9 cellular contexts compared by ENCODE assay signal in genomic region chr2:157246212-157247067, GRCh38. TPM values are rescaled to one million over a fixed set of nuclear protein-coding genes. Genes with fewer than 3 reads are reported as not detected.
DNase-seq lines count a peak whose midpoint lies in the region; ATAC-seq and TF ChIP-seq lines count a peak whose summit lies in the region.
"Had no signal": no experiment of that assay in that cellular context is flagged by ENCODE, and none has a peak within 500 bp of the region (broad histone marks: within the 10 kb centered on the region; RNA-seq: fewer than 3 reads in every experiment).

No MANE protein-coding gene starts in this region.

- H3K4me3 ChIP-seq in cardiac muscle cell, result no peak overlapping the region
- no peak overlapping the region for H3K4me3 ChIP-seq in CD8-positive, alpha-beta T cell (ENCODE audit: low read depth, low read length)

- intact Hi-C loops in left cardiac atrium (cut with DNase I), result no loop called here
- intact Hi-C loops in CD8-positive, alpha-beta T cell (cut with DNase I, micrococcal nuclease), result no loop called here

- DNase-seq in cardiac muscle cell (ENCODE audit: low read depth in 1 of 2, low spot score in 1 of 2), result peak in 1 of 2 donors; percentile 70
- no peak for DNase-seq in left cardiac atrium
- no peak for DNase-seq in memory B cell (ENCODE audit: low spot score in 2 of 2)
- no peak for DNase-seq in NCI-H1930 (lab: John Stamatoyannopoulos, UW)
- no peak for DNase-seq in CD8-positive, alpha-beta T cell
- no peak for DNase-seq in NCI-H526 (lab: John Stamatoyannopoulos, UW)

- peak overlapping the region; percentile 58 for H3K27ac ChIP-seq in cardiac muscle cell
- no peak overlapping the region for H3K27ac ChIP-seq in CD8-positive, alpha-beta T cell (ENCODE audit: low read depth, low read length)

- H3K36me3 Mint-ChIP-seq in activated T-helper 17 cell treated with anti-CD3 and anti-CD28 coated beads, Interleukin-2, amount 50 U/mL, for 72 hours (ENCODE audit: low read depth), result no peaks in the 10 kb centered on the region
- H3K36me3 Mint-ChIP-seq in memory B cell, result no peaks in the 10 kb centered on the region
- no peaks in the 10 kb centered on the region for H3K36me3 Mint-ChIP-seq in CD8-positive, alpha-beta T cell

- CTCF ChIA-PET in CD8-positive, alpha-beta T cell (lab: Charles Lee), result interaction anchor here (0.6 to 0.7 kb wide), 2 partner anchors 502 to 1028 kb away, joined by 3 read pairs; no protein-coding TSS in a partner anchor

- peaks cover under 1% of the 10 kb centered on the region for H3K27me3 Mint-ChIP-seq in activated T-helper 17 cell treated with anti-CD3 and anti-CD28 coated beads, Interleukin-2, amount 50 U/mL, for 72 hours
- H3K27me3 Mint-ChIP-seq in memory B cell, result no peaks in the 10 kb centered on the region
- peaks cover 3% of the 10 kb centered on the region for H3K27me3 Mint-ChIP-seq in CD8-positive, alpha-beta T cell (ENCODE audit: low read depth)
- H3K27me3 Mint-ChIP-seq: dendritic cell treated with granulocyte-macrophage colony-stimulating factor and Interleukin-4, amounts not matched to agents 40 ng/mL and 50 ng/mL, for 4 days had no signal

- POLR2A ChIA-PET in CD8-positive, alpha-beta T cell (lab: Charles Lee), result no interaction called here

- peaks cover 17% of the 10 kb centered on the region for H3K4me1 Mint-ChIP-seq in activated T-helper 17 cell treated with anti-CD3 and anti-CD28 coated beads, Interleukin-2, amount 50 U/mL, for 72 hours
- H3K4me1 Mint-ChIP-seq in memory B cell, result peaks cover 4% of the 10 kb centered on the region
- H3K4me1 Mint-ChIP-seq in CD8-positive, alpha-beta T cell (ENCODE audit: low read depth), result no peaks in the 10 kb centered on the region

- no peak for ATAC-seq in left cardiac atrium
- peak; percentile 99 for ATAC-seq in HG03060 (IDR thresholded peaks at IDR 0.05; ENCODE audit: low read depth, unreplicated experiment)
- peak; percentile 99 for ATAC-seq in activated T-helper 17 cell treated with anti-CD3 and anti-CD28 coated beads, Interleukin-2, amount 50 U/mL, for 72 hours (replicated peaks)
- ATAC-seq in memory B cell (ENCODE audit: low read depth), result no peak
- no peak for ATAC-seq in CD8-positive, alpha-beta T cell

- peaks cover 7% of the 10 kb centered on the region for H3K4me1 ChIP-seq in cardiac muscle cell (ENCODE audit: low read depth)
- no peaks in the 10 kb centered on the region for H3K4me1 ChIP-seq in CD8-positive, alpha-beta T cell (ENCODE audit: insufficient read depth, low read length)

- no peaks in the 10 kb centered on the region for H3K27me3 ChIP-seq in cardiac muscle cell
- H3K27me3 ChIP-seq in CD8-positive, alpha-beta T cell (ENCODE audit: insufficient read depth, low read length), result no peaks in the 10 kb centered on the region

- no peaks in the 10 kb centered on the region for H3K9me3 Mint-ChIP-seq in activated T-helper 17 cell treated with anti-CD3 and anti-CD28 coated beads, Interleukin-2, amount 50 U/mL, for 72 hours
- H3K9me3 Mint-ChIP-seq in memory B cell, result no peaks in the 10 kb centered on the region
- H3K9me3 Mint-ChIP-seq in CD8-positive, alpha-beta T cell, result no peaks in the 10 kb centered on the region
- H3K9me3 Mint-ChIP-seq: dendritic cell treated with granulocyte-macrophage colony-stimulating factor and Interleukin-4, amounts not matched to agents 40 ng/mL and 50 ng/mL, for 4 days had no signal

- no peak for TF ChIP-seq CTCF in cardiac muscle cell (IDR thresholded peaks at IDR 0.05; ENCODE audit: low read depth, low read length)
- TF ChIP-seq CTCF in CD8-positive, alpha-beta T cell (IDR thresholded peaks at IDR 0.05), result no peak

- H3K36me3 ChIP-seq in cardiac muscle cell, result no peaks in the 10 kb centered on the region
- H3K36me3 ChIP-seq in CD8-positive, alpha-beta T cell (ENCODE audit: insufficient read depth, low read length), result no peaks in the 10 kb centered on the region

- peak overlapping the region; percentile 70 for H3K4me3 Mint-ChIP-seq in activated T-helper 17 cell treated with anti-CD3 and anti-CD28 coated beads, Interleukin-2, amount 50 U/mL, for 72 hours
- no peak overlapping the region for H3K4me3 Mint-ChIP-seq in memory B cell
- no peak overlapping the region for H3K4me3 Mint-ChIP-seq in CD8-positive, alpha-beta T cell
- H3K4me3 Mint-ChIP-seq: dendritic cell treated with granulocyte-macrophage colony-stimulating factor and Interleukin-4, amounts not matched to agents 40 ng/mL and 50 ng/mL, for 4 days had no signal

- peak overlapping the region; percentile 94 for H3K27ac Mint-ChIP-seq in activated T-helper 17 cell treated with anti-CD3 and anti-CD28 coated beads, Interleukin-2, amount 50 U/mL, for 72 hours
- peak overlapping the region; percentile 19 for H3K27ac Mint-ChIP-seq in memory B cell
- no peak overlapping the region for H3K27ac Mint-ChIP-seq in CD8-positive, alpha-beta T cell
- H3K27ac Mint-ChIP-seq: dendritic cell treated with granulocyte-macrophage colony-stimulating factor and Interleukin-4, amounts not matched to agents 40 ng/mL and 50 ng/mL, for 4 days had no signal

- H3K9me3 ChIP-seq in cardiac muscle cell (ENCODE audit: low read depth), result no peaks in the 10 kb centered on the region
- H3K9me3 ChIP-seq in CD8-positive, alpha-beta T cell (ENCODE audit: low read length), result no peaks in the 10 kb centered on the region

RNA-seq across cellular contexts. Expression of gene GALNT5, which starts 11.1 kb away (rescaled TPM):
- total RNA-seq in cardiac muscle cell, result 2.0 and 2.4 TPM in 2 replicates
- 1.3 and 1.8 TPM in 2 replicates for polyA plus RNA-seq in cardiac muscle cell
- under 1 TPM; 0.39 to 0.59 TPM for total RNA-seq in left cardiac atrium
- total RNA-seq in activated T-helper 17 cell treated with anti-CD3 and anti-CD28 coated beads, Interleukin-2, amount 50 U/mL, for 72 hours, result under 1 TPM; 0.08 to 0.17 TPM
- total RNA-seq in CD8-positive, alpha-beta T cell, result not detected

Comparison
In these comparisons a context has a peak if more than half of its experiments do, and no peak if none do; other contexts are left out.
1. ATAC-seq: peak in HG03060 (single experiment) and activated T-helper 17 cell treated with anti-CD3 and anti-CD28 coated beads, Interleukin-2, amount 50 U/mL, for 72 hours (single experiment); none in left cardiac atrium (0 of 2), memory B cell (single experiment) and CD8-positive, alpha-beta T cell (single experiment).